21 cellular contexts compared by ENCODE assay signal in the genomic region with DNA sequence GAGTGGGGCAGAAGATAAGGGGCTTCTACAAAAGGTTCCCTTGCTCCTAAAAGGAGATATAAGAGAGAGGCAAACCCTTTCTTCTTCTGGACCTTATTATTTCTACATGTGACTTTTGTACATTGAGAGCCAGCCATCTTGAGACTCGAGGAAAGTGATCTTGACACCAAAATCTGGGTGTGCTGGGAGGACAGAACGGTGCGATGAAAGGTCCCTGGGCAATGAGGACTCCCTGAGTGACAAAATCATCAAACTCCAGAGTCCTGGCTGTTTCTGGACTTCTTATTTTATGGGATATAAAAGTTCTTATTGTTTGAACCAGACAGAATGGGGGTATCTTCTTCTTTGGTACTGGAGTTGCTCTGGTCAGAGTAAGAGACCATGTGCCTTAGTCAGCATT.
"Had no signal": no experiment of that assay in that cellular context is flagged by ENCODE, and none has a peak within 500 bp of the region (broad histone marks: within the 10 kb centered on the region; RNA-seq: fewer than 3 reads in every experiment).

No MANE protein-coding gene starts in this region.

- ATAC-seq: HepG2 had no signal

- H3K27me3 ChIP-seq: MG63 had no signal

- H3K36me3 ChIP-seq: MG63 had no signal

- H3K27ac ChIP-seq: RWPE1 had no signal

- DNase-seq: IMR-90, Karpas-422, KG1, MG63, NCI-H1092 treated with DMSO at 0.1 percent for 48 hours, NCI-H1436, NCI-H187, NCI-H2029, NCI-H2081 treated with DMSO at 0.1 percent for 48 hours, NCI-H2171, NCI-H226, NCI-H446, NCI-H510A, NCI-H524 treated with DMSO at 0.1 percent for 48 hours, NCI-H69, NCI-H774, SHP77, SK-N-SH had no signal

- H3K4me3 ChIP-seq: MG63 had no signal

- H3K9me3 ChIP-seq: MG63, SK-N-SH had no signal

- FAIRE-seq: HepG2, RCC 7860 had no signal
